22 cellular contexts compared by ENCODE assay signal in genomic region chr5:56359429-56359781, GRCh38.
A peak's percentile ranks its signal among the peaks of the same experiment; 100 is the strongest.
DNase-seq lines count a peak whose midpoint lies in the region; ATAC-seq and TF ChIP-seq lines count a peak whose summit lies in the region.
"Had no signal": no experiment of that assay in that cellular context is flagged by ENCODE, and none has a peak within 500 bp of the region (broad histone marks: within the 10 kb centered on the region; RNA-seq: fewer than 3 reads in every experiment).

No MANE protein-coding gene starts in this region.

- H3K27ac ChIP-seq in PC-9 (peak overlapping the region; percentile 87), gastroesophageal sphincter (peak overlapping the region in 2 of 4 donors; percentile 1 to 33), muscle layer of duodenum (ENCODE audit: low read length) (peak overlapping the region; percentile 25), thyroid gland (peak overlapping the region; percentile 65 to 88 (median 85))
- H3K27ac ChIP-seq: gastrocnemius medialis, prostate gland had no signal

- H4K20me1 ChIP-seq in PC-9 (ENCODE audit: insufficient read depth), result no peaks in the 10 kb centered on the region

- H3K9me3 ChIP-seq in PC-9 (ENCODE audit: insufficient read depth, low read depth) (0 out of 2 replicates have a peak, but pooled peaks cover 12% of the 10 kb centered on the region), gastroesophageal sphincter (no peaks in the 10 kb centered on the region), muscle layer of duodenum (ENCODE audit: control insufficient read depth in 1 of 2, low read length in 2 of 2) (no peaks in the 10 kb centered on the region), thyroid gland (no peaks in the 10 kb centered on the region)
- H3K9me3 ChIP-seq: gastrocnemius medialis, prostate gland had no signal

- H3F3A ChIP-seq in PC-9 (ENCODE audit: insufficient read depth, low read depth), result peaks cover 32% of the 10 kb centered on the region

- no peaks in the 10 kb centered on the region for H3K79me2 ChIP-seq in PC-9 (ENCODE audit: low read depth)

- H3K36me3 ChIP-seq in PC-9 (ENCODE audit: low read depth) (no peaks in the 10 kb centered on the region), gastroesophageal sphincter (no peaks in the 10 kb centered on the region), muscle layer of duodenum (ENCODE audit: control insufficient read depth in 1 of 2, insufficient read depth in 2 of 2, low read length in 2 of 2) (no peaks in the 10 kb centered on the region), thyroid gland (no peaks in the 10 kb centered on the region)
- H3K36me3 ChIP-seq: gastrocnemius medialis, prostate gland had no signal

- ATAC-seq in gastroesophageal sphincter, result peak; percentile 60
- ATAC-seq: gastrocnemius medialis, SK-N-SH treated with all-trans-retinoic acid at 6 μM for 48 hours had no signal

- WGBS in gastroesophageal sphincter (ENCODE audit: low coverage in 1 of 2), 2 donors, result 26 to 67% methylated on average over 1 to 2 of the region's 2 CpGs
- 27 to 28% methylated on average over 2 of the region's 2 CpGs for WGBS in thyroid gland, 2 donors

- no peaks in the 10 kb centered on the region for H3K9me2 ChIP-seq in PC-9 (ENCODE audit: insufficient read depth)

- DNase-seq in PC-9 (no peak), thyroid gland (no peak), NOMO-1 treated with DMSO at 0.1 percent for 48 hours (lab: John Stamatoyannopoulos, UW; ENCODE audit: unreplicated experiment) (no peak), NCI-H1417 treated with DMSO at 0.1 percent for 48 hours (lab: John Stamatoyannopoulos, UW) (no peak), glomerular visceral epithelial cell (ENCODE audit: extremely low spot score) (no peak), posterior cingulate gyrus (no peak)
- DNase-seq: activated B cell treated with CpG ODN at 0.5 μM for 24 hours; activated naive CD8-positive, alpha-beta T cell treated with anti-CD3 and anti-CD28 coated beads, Interleukin-2, amount 50 U/mL, for 24 hours; caudate nucleus; COR-L47; gastrocnemius medialis; naive B cell; NCI-H1048; NCI-H2081; NK-92 treated with Interleukin-12 subunit alpha and Interleukin-12 subunit beta, amount 100 ng/mL, for 24 hours; stimulated activated CD8-positive, alpha-beta memory T cell treated with anti-CD3 and anti-CD28 coated beads, Interleukin-4, amount 100 ng/mL, for 48 hours; T-helper 9 cell had no signal

- H3K4me3 ChIP-seq in PC-9 (peak overlapping the region; percentile 24; the same call in 1 of the 2 replicates), gastroesophageal sphincter (no peak overlapping the region), muscle layer of duodenum (ENCODE audit: low read depth in 1 of 2, low read length in 2 of 2) (no peak overlapping the region), thyroid gland (replicated peaks in 1 of 3) (no peak overlapping the region)
- H3K4me3 ChIP-seq: gastrocnemius medialis, lung, prostate gland had no signal

- H3K4me2 ChIP-seq in PC-9, result peak overlapping the region; percentile 72

- intact Hi-C loops in PC-9 (cut with micrococcal nuclease; ENCODE audit: unreplicated experiment), result loop anchor here (10.0 kb wide), 1 partner anchor 275 kb away; no protein-coding TSS in a partner anchor
- intact Hi-C loops in thyroid gland (cut with DNase I), result no loop called here
- intact Hi-C loops in posterior cingulate gyrus (cut with DNase I), result no loop called here

- CTCF ChIA-PET in PC-9 (lab: Charles Lee), result no interaction called here

- TF ChIP-seq CTCF in PC-9 (conservative IDR thresholded peaks at IDR 0.05) (no peak), gastroesophageal sphincter (IDR thresholded peaks at IDR 0.05) (no peak), thyroid gland (IDR thresholded peaks at IDR 0.05) (peak in 2 of 6 experiments; percentile 22 to 26)

- BruUV-seq in PC-9 (replicated peaks; lab: Mats Ljungman, UMichigan), result no TSS peak

- TF ChIP-seq POLR2A in gastroesophageal sphincter (IDR thresholded peaks at IDR 0.05) (no peak), thyroid gland (IDR thresholded peaks at IDR 0.05) (peak in 1 of 2 donors; percentile 37)

- H3K27me3 ChIP-seq in PC-9 (ENCODE audit: insufficient read depth, low read depth) (no peaks in the 10 kb centered on the region), gastroesophageal sphincter (no peaks in the 10 kb centered on the region), muscle layer of duodenum (ENCODE audit: low read depth, low read length) (no peaks in the 10 kb centered on the region), thyroid gland (no peaks in the 10 kb centered on the region)
- H3K27me3 ChIP-seq: gastrocnemius medialis had no signal

- peak overlapping the region; percentile 74 for H2AFZ ChIP-seq in PC-9

- POLR2A ChIA-PET in PC-9 (lab: Charles Lee; ENCODE audit: unreplicated experiment), result no interaction called here

- no peak for TF ChIP-seq EP300 in gastroesophageal sphincter (IDR thresholded peaks at IDR 0.05)

- H3K4me1 ChIP-seq in PC-9 (replicated peaks; ENCODE audit: insufficient read depth) (peaks cover 53% of the 10 kb centered on the region), gastroesophageal sphincter (peaks cover 2 to 22% (median 6%) of the 10 kb centered on the region in 3 donors), muscle layer of duodenum (ENCODE audit: control insufficient read depth in 1 of 2, insufficient read depth in 2 of 2, low read length in 2 of 2) (no peaks in the 10 kb centered on the region), thyroid gland (peaks cover 38 to 42% of the 10 kb centered on the region in 2 donors)
